ENCODE assay signal across 11 cellular contexts in genomic region chr4:105236202-105236916, GRCh38.
DNase-seq lines count a peak whose midpoint lies in the region; ATAC-seq and TF ChIP-seq lines count a peak whose summit lies in the region.
"Had no signal": no experiment of that assay in that cellular context is flagged by ENCODE, and none has a peak within 500 bp of the region (broad histone marks: within the 10 kb centered on the region; RNA-seq: fewer than 3 reads in every experiment).

No MANE protein-coding gene starts in this region.

- H3K27ac Mint-ChIP-seq in effector memory CD8-positive, alpha-beta T cell = peak overlapping the region; percentile 52 to 56

- no peak overlapping the region for H3K4me3 Mint-ChIP-seq in effector memory CD8-positive, alpha-beta T cell

- DNase-seq in effector memory CD8-positive, alpha-beta T cell = no peak
- DNase-seq in NCI-H510A (lab: John Stamatoyannopoulos, UW) (no peak), islet precursor cell (no peak), HEK293T (ENCODE audit: extremely low spot score) (no peak)
- no peak for DNase-seq in stimulated activated naive CD4-positive, alpha-beta T cell treated with Interleukin-2 at 50 U/mL for 16 hours (lab: John Stamatoyannopoulos, UW)
- DNase-seq: colonic mucosa, nucleus accumbens, SK-N-SH had no signal

- H3K4me1 Mint-ChIP-seq in effector memory CD8-positive, alpha-beta T cell (ENCODE audit: low read depth in 2 of 2) = peaks cover 10 to 29% of the 10 kb centered on the region in 2 donors

- H3K9me3 Mint-ChIP-seq in effector memory CD8-positive, alpha-beta T cell = no peaks in the 10 kb centered on the region

- POLR2A ChIA-PET in HEK293T (lab: Yijun Ruan, JAX) = no interaction called here

- CTCF ChIA-PET in HEK293T (lab: Yijun Ruan, JAX) = no interaction called here

- peak; percentile 63 for ATAC-seq in GM18858 (IDR thresholded peaks at IDR 0.05; ENCODE audit: unreplicated experiment)
- peak; percentile 84 for ATAC-seq in GM21367 (IDR thresholded peaks at IDR 0.05; ENCODE audit: unreplicated experiment)
- ATAC-seq in HG03095 (IDR thresholded peaks at IDR 0.05; ENCODE audit: unreplicated experiment) = peak; percentile 80
- no peak for ATAC-seq in effector memory CD8-positive, alpha-beta T cell (replicated peaks)

- peaks cover 23% of the 10 kb centered on the region for H3K36me3 Mint-ChIP-seq in effector memory CD8-positive, alpha-beta T cell (ENCODE audit: insufficient read depth)

- H3K27me3 Mint-ChIP-seq in effector memory CD8-positive, alpha-beta T cell = no peaks in the 10 kb centered on the region

TF ChIP-seq in HEK293T, 16 proteins besides CTCF, POLR2A, EP300 and RAD21:
- TF ChIP-seq FOXM1 (IDR thresholded peaks at IDR 0.05; ENCODE audit: borderline replicate concordance) = no peak
- no peak for TF ChIP-seq ELF4 (IDR thresholded peaks at IDR 0.05)
- no peak for TF ChIP-seq PKNOX1 (IDR thresholded peaks at IDR 0.05)
- TF ChIP-seq HDGF (IDR thresholded peaks at IDR 0.05; ENCODE audit: borderline replicate concordance) = no peak
- TF ChIP-seq CTBP1 (IDR thresholded peaks at IDR 0.05; ENCODE audit: borderline replicate concordance) = no peak
- TF ChIP-seq SP1 (IDR thresholded peaks at IDR 0.05) = no peak
- TF ChIP-seq NFRKB (IDR thresholded peaks at IDR 0.05) = no peak
- no peak for TF ChIP-seq FOXK2 (IDR thresholded peaks at IDR 0.05)
- no peak for TF ChIP-seq FOXA1 (IDR thresholded peaks at IDR 0.05)
- no peak for TF ChIP-seq TARDBP (IDR thresholded peaks at IDR 0.05)
- no peak for TF ChIP-seq BHLHE40 (IDR thresholded peaks at IDR 0.05; ENCODE audit: borderline replicate concordance)
- no peak for TF ChIP-seq L3MBTL2 (conservative IDR thresholded peaks at IDR 0.05)
- TF ChIP-seq SUZ12 (IDR thresholded peaks at IDR 0.05) = no peak
- TF ChIP-seq ZNF384 (IDR thresholded peaks at IDR 0.05) = no peak
- no peak for TF ChIP-seq LEF1 (IDR thresholded peaks at IDR 0.05; ENCODE audit: borderline replicate concordance)
- TF ChIP-seq ARNT (IDR thresholded peaks at IDR 0.05) = no peak
